ENCODE assay signal across 10 cellular contexts in the genomic region with DNA sequence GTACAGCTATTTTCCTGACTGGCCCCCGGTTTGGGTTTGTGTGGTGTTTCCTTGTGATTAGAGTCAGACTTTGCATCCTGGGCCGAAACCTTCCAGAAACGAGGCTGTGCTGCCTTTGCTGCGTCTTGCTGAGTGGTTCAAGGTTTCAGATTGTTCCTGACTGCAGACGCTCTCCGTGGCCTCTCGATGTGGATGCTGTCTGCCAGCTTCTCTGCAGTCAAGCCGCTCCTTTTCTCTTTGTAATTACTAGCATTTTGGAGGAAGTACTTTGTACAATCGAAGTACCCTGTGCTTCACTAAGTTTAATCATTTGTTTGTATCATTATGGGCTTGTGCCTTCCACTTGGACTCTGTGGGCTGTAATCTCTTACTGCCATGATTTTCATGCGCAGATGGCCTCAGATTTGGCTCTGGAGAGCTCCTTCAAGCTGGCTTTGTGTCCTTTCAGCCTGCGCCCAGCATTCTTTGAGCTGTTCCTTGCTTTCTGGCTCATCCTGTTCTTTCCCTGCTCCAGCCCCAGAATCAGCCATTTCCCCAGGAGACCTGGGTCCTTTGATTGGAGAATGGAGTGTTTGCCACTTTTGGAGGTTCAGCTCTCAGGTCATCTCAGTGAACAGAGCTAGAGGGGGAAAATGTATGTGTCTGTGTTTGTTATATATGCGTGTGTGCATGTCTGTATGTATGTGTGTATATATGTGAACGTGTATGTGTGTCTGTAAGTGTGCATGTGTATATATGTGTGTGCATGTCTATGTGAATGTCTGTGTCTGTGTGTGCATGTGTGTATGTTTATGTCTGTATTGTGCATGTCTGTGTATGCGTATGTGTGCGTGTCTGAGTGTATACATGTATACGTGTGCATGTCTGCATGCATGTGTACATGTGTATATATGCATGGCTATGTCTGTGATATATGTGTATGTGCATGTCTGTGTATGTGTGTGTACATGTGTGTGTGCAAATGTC. TPM values are rescaled to one million over a fixed set of nuclear protein-coding genes. Genes with fewer than 3 reads are reported as not detected.
A peak's percentile ranks its signal among the peaks of the same experiment; 100 is the strongest.
DNase-seq lines count a peak whose midpoint lies in the region; ATAC-seq, FAIRE-seq and TF ChIP-seq lines count a peak whose summit lies in the region.
"Had no signal": no experiment of that assay in that cellular context is flagged by ENCODE, and none has a peak within 500 bp of the region (broad histone marks: within the 10 kb centered on the region; RNA-seq: fewer than 3 reads in every experiment).

No MANE protein-coding gene starts in this region.

- H3K79me1 ChIP-seq in neuronal stem cell (ENCODE audit: low read depth, low read length) = no peaks in the 10 kb centered on the region

- 92 to 99% methylated on average over 10 to 16 of the region's 16 CpGs for WGBS in endodermal cell (ENCODE audit: insufficient coverage in 1 of 2, insufficient read length in 1 of 2), 2 experiments
- no CpG with 5 or more reads among the region's 16 CpGs for WGBS in neuronal stem cell (ENCODE audit: extremely low coverage in 2 of 2, insufficient read length in 2 of 2, insufficient replicate concordance in 1 of 2), 2 donors
- 96% methylated on average over 16 of the region's 16 CpGs for WGBS in SK-N-SH (ENCODE audit: low lambda C conversion rate)

- H2BK12ac ChIP-seq in neuronal stem cell (ENCODE audit: low read length) = no peak overlapping the region

- no peaks in the 10 kb centered on the region for H3K27me3 Mint-ChIP-seq in endodermal cell (ENCODE audit: insufficient read depth)
- no peaks in the 10 kb centered on the region for H3K27me3 Mint-ChIP-seq in activated CD8-positive, alpha-beta memory T cell treated with anti-CD3 and anti-CD28 coated beads, Interleukin-2, amount 10 ng/mL, durations not matched to agents 7 days and 5 days

- no peak overlapping the region for H2BK120ac ChIP-seq in neuronal stem cell (ENCODE audit: low read depth, low read length)

- no peak overlapping the region for H3K23ac ChIP-seq in neuronal stem cell (ENCODE audit: low read depth, low read length, poor library complexity)

- no peak overlapping the region for H3K18ac ChIP-seq in neuronal stem cell (ENCODE audit: low read length)

- H3K4me1 ChIP-seq in endodermal cell (ENCODE audit: control insufficient read depth, insufficient read depth, low read length) = no peaks in the 10 kb centered on the region
- peaks cover 0 to 1% of the 10 kb centered on the region in 2 donors for H3K4me1 ChIP-seq in neuronal stem cell (ENCODE audit: control insufficient read depth in 2 of 2, insufficient read depth in 1 of 2, low read depth in 1 of 2, low read length in 2 of 2)
- peaks cover 0 to 4% of the 10 kb centered on the region in 2 experiments; a peak in 1 of 4 replicates for H3K4me1 ChIP-seq in SK-N-SH (ENCODE audit: control insufficient read depth in 1 of 2, insufficient read depth in 2 of 2, low read depth in 1 of 2, low read length in 1 of 2)

- DNase-seq in ELR (ENCODE audit: low read depth) = peak; percentile 21
- DNase-seq in HTR-8/SVneo (ENCODE audit: insufficient read length, low spot score) = no peak
- DNase-seq in endodermal cell = no peak
- DNase-seq in neuronal stem cell (ENCODE audit: low spot score) = no peak
- no peak for DNase-seq in activated CD8-positive, alpha-beta memory T cell treated with anti-CD3 and anti-CD28 coated beads, Interleukin-2, amount 10 ng/mL, durations not matched to agents 7 days and 5 days
- no peak for DNase-seq in SK-N-SH
- no peak for DNase-seq in ecto neural progenitor cell (ENCODE audit: low spot score)

- ATAC-seq in activated CD8-positive, alpha-beta memory T cell treated with anti-CD3 and anti-CD28 coated beads, Interleukin-2, amount 10 ng/mL, durations not matched to agents 7 days and 5 days = no peak

- POLR2A ChIA-PET in SK-N-SH (lab: Yijun Ruan, JAX) = no interaction called here

- H3K4me3 Mint-ChIP-seq in endodermal cell = no peak overlapping the region
- H3K4me3 Mint-ChIP-seq in activated CD8-positive, alpha-beta memory T cell treated with anti-CD3 and anti-CD28 coated beads, Interleukin-2, amount 10 ng/mL, durations not matched to agents 7 days and 5 days = no peak overlapping the region

- H3F3A ChIP-seq in SK-N-SH (replicated peaks; ENCODE audit: insufficient read depth) = no peaks in the 10 kb centered on the region

- H3K14ac ChIP-seq in neuronal stem cell (ENCODE audit: low read length) = no peak overlapping the region

- peak overlapping the region; percentile 19 for H2AFZ ChIP-seq in neuronal stem cell (ENCODE audit: low read length)
- no peak overlapping the region for H2AFZ ChIP-seq in SK-N-SH (ENCODE audit: low read depth)

- TF ChIP-seq RAD21 in SK-N-SH (IDR thresholded peaks at IDR 0.05; ENCODE audit: low read length) = no peak

- no peak overlapping the region for H2AK5ac ChIP-seq in neuronal stem cell (ENCODE audit: low read depth, low read length)

- H3K4ac ChIP-seq in neuronal stem cell (ENCODE audit: low read length) = no peak overlapping the region

- H3K4me2 ChIP-seq in neuronal stem cell (ENCODE audit: insufficient read depth, low read length, poor library complexity, severe bottlenecking) = no peak overlapping the region
- no peak overlapping the region for H3K4me2 ChIP-seq in SK-N-SH
- H3K4me2 ChIP-seq: BLaER1 had no signal

- no peak overlapping the region for H3K4me3 ChIP-seq in endodermal cell (ENCODE audit: low read length)
- no peak overlapping the region for H3K4me3 ChIP-seq in neuronal stem cell (ENCODE audit: low read length in 2 of 2)
- H3K4me3 ChIP-seq in SK-N-SH (ENCODE audit: low read depth in 2 of 2, low read length in 1 of 2) = no peak overlapping the region
- H3K4me3 ChIP-seq: BLaER1, body of pancreas, left lung had no signal

- peak overlapping the region; percentile 19 for H4K8ac ChIP-seq in neuronal stem cell (ENCODE audit: low read depth, low read length)

- TF ChIP-seq EP300 in SK-N-SH (IDR thresholded peaks at IDR 0.05; ENCODE audit: borderline replicate concordance in 1 of 2, low read depth in 1 of 2, low read length in 1 of 2) = no peak

- no peaks in the 10 kb centered on the region for H3K9me2 ChIP-seq in SK-N-SH

- no peaks in the 10 kb centered on the region for H3K27me3 ChIP-seq in endodermal cell (ENCODE audit: control insufficient read depth, insufficient read depth, low read length, poor library complexity, severe bottlenecking)
- no peaks in the 10 kb centered on the region for H3K27me3 ChIP-seq in neuronal stem cell (ENCODE audit: control insufficient read depth in 3 of 3, insufficient read depth in 3 of 3, low read depth in 1 of 3, low read length in 3 of 3)
- H3K27me3 ChIP-seq in SK-N-SH (ENCODE audit: insufficient read depth) = no peaks in the 10 kb centered on the region
- H3K27me3 ChIP-seq: BLaER1, body of pancreas, left lung had no signal

- peaks cover 5% of the 10 kb centered on the region for H3K4me1 Mint-ChIP-seq in endodermal cell
- peaks cover 3% of the 10 kb centered on the region for H3K4me1 Mint-ChIP-seq in activated CD8-positive, alpha-beta memory T cell treated with anti-CD3 and anti-CD28 coated beads, Interleukin-2, amount 10 ng/mL, durations not matched to agents 7 days and 5 days

- H3K27ac Mint-ChIP-seq in endodermal cell = peak overlapping the region; percentile 9
- no peak overlapping the region for H3K27ac Mint-ChIP-seq in activated CD8-positive, alpha-beta memory T cell treated with anti-CD3 and anti-CD28 coated beads, Interleukin-2, amount 10 ng/mL, durations not matched to agents 7 days and 5 days

- FAIRE-seq in HTR-8/SVneo (lab: Jason Lieb, UNC) = peak; percentile 86

- CTCF ChIA-PET in activated CD8-positive, alpha-beta memory T cell treated with anti-CD3 and anti-CD28 coated beads, Interleukin-2, amount 10 ng/mL, durations not matched to agents 7 days and 5 days (lab: Charles Lee) = interaction anchor here (0.6 to 3.4 kb wide), 19 partner anchors 12 to 415 kb away, joined by 3 to 15 read pairs (median 4); no protein-coding TSS in a partner anchor
- CTCF ChIA-PET in SK-N-SH (lab: Yijun Ruan, JAX) = interaction anchor here (0.6 to 4.8 kb wide), 19 partner anchors 12 to 1688 kb away, joined by 3 to 35 read pairs (median 5); no protein-coding TSS in a partner anchor

- H3K36me3 Mint-ChIP-seq in endodermal cell (ENCODE audit: low read depth) = peaks cover 13% of the 10 kb centered on the region
- peaks cover 2% of the 10 kb centered on the region for H3K36me3 Mint-ChIP-seq in activated CD8-positive, alpha-beta memory T cell treated with anti-CD3 and anti-CD28 coated beads, Interleukin-2, amount 10 ng/mL, durations not matched to agents 7 days and 5 days

- no peak overlapping the region for H4K91ac ChIP-seq in neuronal stem cell (ENCODE audit: low read depth, low read length, poor library complexity)

- H2BK5ac ChIP-seq in neuronal stem cell (ENCODE audit: low read length) = no peak overlapping the region

- H2BK15ac ChIP-seq in neuronal stem cell (ENCODE audit: low read length) = no peak overlapping the region

- no peaks in the 10 kb centered on the region for H4K20me1 ChIP-seq in SK-N-SH (ENCODE audit: insufficient read depth)
- H4K20me1 ChIP-seq: BLaER1 had no signal

- TF ChIP-seq CTCF in endodermal cell (conservative IDR thresholded peaks at IDR 0.05) (no peak), SK-N-SH (IDR thresholded peaks at IDR 0.05) (no peak)

- peaks cover 7% of the 10 kb centered on the region for H3K9me3 Mint-ChIP-seq in endodermal cell
- H3K9me3 Mint-ChIP-seq in activated CD8-positive, alpha-beta memory T cell treated with anti-CD3 and anti-CD28 coated beads, Interleukin-2, amount 10 ng/mL, durations not matched to agents 7 days and 5 days (ENCODE audit: low read depth) = no peaks in the 10 kb centered on the region

- peak overlapping the region; percentile 7 for H3K27ac ChIP-seq in endodermal cell (ENCODE audit: low read depth, low read length)
- no peak overlapping the region for H3K27ac ChIP-seq in neuronal stem cell (replicated peaks; ENCODE audit: low read length)
- H3K27ac ChIP-seq in SK-N-SH (ENCODE audit: low read depth in 2 of 2, low read length in 1 of 2) = no peak overlapping the region
- H3K27ac ChIP-seq: BLaER1, body of pancreas, left lung had no signal

- H3K79me2 ChIP-seq in SK-N-SH (ENCODE audit: insufficient read depth) = no peaks in the 10 kb centered on the region

- H3K9ac ChIP-seq in endodermal cell (ENCODE audit: extremely low read depth, low read length, poor library complexity, severe bottlenecking) (no peak overlapping the region), neuronal stem cell (ENCODE audit: low read depth, low read length, poor library complexity) (no peak overlapping the region), SK-N-SH (no peak overlapping the region)
- H3K9ac ChIP-seq: BLaER1 had no signal

- H3K36me3 ChIP-seq in endodermal cell (ENCODE audit: control insufficient read depth, insufficient read depth, low read length) (no peaks in the 10 kb centered on the region), neuronal stem cell (replicated peaks in 1 of 2; ENCODE audit: control insufficient read depth in 2 of 2, insufficient read depth in 2 of 2, low read length in 2 of 2) (no peaks in the 10 kb centered on the region), SK-N-SH (replicated peaks in 1 of 2; ENCODE audit: control insufficient read depth in 1 of 2, insufficient read depth in 2 of 2, low read length in 1 of 2) (peaks cover 0 to 4% of the 10 kb centered on the region in 2 experiments)
- H3K36me3 ChIP-seq: BLaER1, left lung had no signal

- H3K9me3 ChIP-seq in endodermal cell (ENCODE audit: control insufficient read depth, low read length) (no peaks in the 10 kb centered on the region), neuronal stem cell (replicated peaks in 1 of 2; ENCODE audit: control insufficient read depth in 2 of 2, insufficient read depth in 1 of 2, low read depth in 1 of 2, low read length in 2 of 2) (no peaks in the 10 kb centered on the region), SK-N-SH (no peaks in the 10 kb centered on the region)
- H3K9me3 ChIP-seq: body of pancreas, left lung had no signal

RNA-seq across cellular contexts. Expression of a gene that starts 49.5 kb away (rescaled TPM):
- 10 to 100 TPM; 21.9 to 28.3 TPM for total RNA-seq in endodermal cell
- 14.1 TPM for polyA plus RNA-seq in endodermal cell (2013, experiment 1 of 2)
- polyA plus RNA-seq in endodermal cell (2013, experiment 2 of 2) = 10.9 TPM
- 13.8 TPM for polyA plus RNA-seq in neuronal stem cell (2013, experiment 1 of 2)
- polyA plus RNA-seq in neuronal stem cell (2013, experiment 2 of 2) = 14.5 TPM
- 1 to 10 TPM; 6.8 to 8.8 TPM for total RNA-seq in activated CD8-positive, alpha-beta memory T cell treated with anti-CD3 and anti-CD28 coated beads, Interleukin-2, amount 10 ng/mL, durations not matched to agents 7 days and 5 days
- 9.7 and 15.0 TPM in 2 replicates for polyA plus RNA-seq in SK-N-SH (2012; rRNA removed)
- polyA plus RNA-seq in SK-N-SH (2012; cell fraction: cytosol; rRNA removed) = 10.3 and 11.6 TPM in 2 replicates
- 11.8 and 14.0 TPM in 2 replicates for polyA plus RNA-seq in SK-N-SH (2012; cell fraction: nucleus; rRNA removed)

RNA-seq across cellular contexts. Expression of a gene that starts 56.9 kb away (rescaled TPM):
- total RNA-seq in endodermal cell = 10 to 100 TPM; 39.0 to 39.6 TPM
- polyA plus RNA-seq in endodermal cell (2013, experiment 1 of 2) = 23.2 TPM
- 22.2 TPM for polyA plus RNA-seq in endodermal cell (2013, experiment 2 of 2)
- polyA plus RNA-seq in neuronal stem cell (2013, experiment 1 of 2) = 22.8 TPM
- polyA plus RNA-seq in neuronal stem cell (2013, experiment 2 of 2) = 20.5 TPM
- total RNA-seq in activated CD8-positive, alpha-beta memory T cell treated with anti-CD3 and anti-CD28 coated beads, Interleukin-2, amount 10 ng/mL, durations not matched to agents 7 days and 5 days = 10 to 100 TPM; 34.5 to 35.6 TPM
- 33.3 and 33.6 TPM in 2 replicates for polyA plus RNA-seq in SK-N-SH (2012; rRNA removed)
- polyA plus RNA-seq in SK-N-SH (2012; cell fraction: cytosol; rRNA removed) = 23.3 and 25.2 TPM in 2 replicates
- polyA plus RNA-seq in SK-N-SH (2012; cell fraction: nucleus; rRNA removed) = 80.7 and 86.5 TPM in 2 replicates
